ENCODE assay signal across 11 cellular contexts in the genomic region with DNA sequence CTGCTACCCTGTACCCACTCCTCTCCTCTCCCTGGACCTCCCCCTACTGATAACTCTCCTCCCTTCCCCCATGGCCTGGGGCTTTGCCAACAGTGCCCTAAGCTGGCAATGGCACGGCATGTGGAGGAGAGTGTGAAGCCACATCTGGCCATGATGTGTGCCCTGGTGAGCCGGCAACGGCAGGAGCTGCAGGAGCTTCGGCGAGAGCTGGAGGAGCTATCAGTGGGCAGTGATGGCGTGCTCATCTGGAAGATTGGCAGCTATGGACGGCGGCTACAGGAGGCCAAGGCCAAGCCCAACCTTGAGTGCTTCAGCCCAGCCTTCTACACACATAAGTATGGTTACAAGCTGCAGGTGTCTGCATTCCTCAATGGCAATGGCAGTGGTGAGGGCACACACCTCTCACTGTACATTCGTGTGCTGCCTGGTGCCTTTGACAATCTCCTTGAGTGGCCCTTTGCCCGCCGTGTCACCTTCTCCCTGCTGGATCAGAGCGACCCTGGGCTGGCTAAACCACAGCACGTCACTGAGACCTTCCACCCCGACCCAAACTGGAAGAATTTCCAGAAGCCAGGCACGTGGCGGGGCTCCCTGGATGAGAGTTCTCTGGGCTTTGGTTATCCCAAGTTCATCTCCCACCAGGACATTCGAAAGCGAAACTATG. TPM values are rescaled to one million over a fixed set of nuclear protein-coding genes. Genes with fewer than 3 reads are reported as not detected.
DNase-seq lines count a peak whose midpoint lies in the region; ATAC-seq and TF ChIP-seq lines count a peak whose summit lies in the region.
"Had no signal": no experiment of that assay in that cellular context is flagged by ENCODE, and none has a peak within 500 bp of the region (broad histone marks: within the 10 kb centered on the region; RNA-seq: fewer than 3 reads in every experiment).

No MANE protein-coding gene starts in this region.

- H3K36me3 Mint-ChIP-seq in activated CD4-positive, alpha-beta T cell treated with anti-CD3 and anti-CD28 coated beads, Interleukin-2, amount 10 ng/mL, durations not matched to agents 24 days and 14 days (ENCODE audit: low read depth), result peaks cover 60% of the 10 kb centered on the region
- peaks cover 45% of the 10 kb centered on the region for H3K36me3 Mint-ChIP-seq in activated naive CD8-positive, alpha-beta T cell treated with anti-CD3 and anti-CD28 coated beads, Interleukin-2, amount 50 U/mL, for 24 hours (ENCODE audit: low read depth)

- H3K4me1 ChIP-seq in lower lobe of right lung (peaks cover 72% of the 10 kb centered on the region), thymus (ENCODE audit: control insufficient read depth, insufficient read depth, low read length) (peaks cover 19% of the 10 kb centered on the region)

- no peak for TF ChIP-seq CTCF in lower lobe of right lung (IDR thresholded peaks at IDR 0.05)

- H3K27ac ChIP-seq in lower lobe of right lung (peak overlapping the region; percentile 94), thymus (ENCODE audit: low read depth) (peak overlapping the region; percentile 8)

- no peaks in the 10 kb centered on the region for H3K9me3 Mint-ChIP-seq in activated CD4-positive, alpha-beta T cell treated with anti-CD3 and anti-CD28 coated beads, Interleukin-2, amount 10 ng/mL, durations not matched to agents 24 days and 14 days
- H3K9me3 Mint-ChIP-seq in activated naive CD8-positive, alpha-beta T cell treated with anti-CD3 and anti-CD28 coated beads, Interleukin-2, amount 50 U/mL, for 24 hours, result no peaks in the 10 kb centered on the region

- ATAC-seq in activated naive CD8-positive, alpha-beta T cell treated with anti-CD3 and anti-CD28 coated beads, Interleukin-2, amount 50 U/mL, for 24 hours, result no peak
- no peak for ATAC-seq in lower lobe of right lung
- no peak for ATAC-seq in HG03432 (IDR thresholded peaks at IDR 0.05; ENCODE audit: unreplicated experiment)
- no peak for ATAC-seq in GM18870 (IDR thresholded peaks at IDR 0.05; ENCODE audit: unreplicated experiment)
- ATAC-seq in HG03095 (IDR thresholded peaks at IDR 0.05; ENCODE audit: unreplicated experiment), result no peak
- ATAC-seq: Right ventricle myocardium inferior had no signal

- H3K36me3 ChIP-seq in lower lobe of right lung (peaks cover 43% of the 10 kb centered on the region), thymus (ENCODE audit: control insufficient read depth, insufficient read depth) (peaks cover 31% of the 10 kb centered on the region)

- no peaks in the 10 kb centered on the region for H3K27me3 ChIP-seq in lower lobe of right lung (ENCODE audit: low read depth)
- H3K27me3 ChIP-seq in thymus (ENCODE audit: control insufficient read depth, insufficient read depth), result no peaks in the 10 kb centered on the region

- H3K9me3 ChIP-seq in lower lobe of right lung, result no peaks in the 10 kb centered on the region
- H3K9me3 ChIP-seq in thymus (ENCODE audit: control insufficient read depth), result no peaks in the 10 kb centered on the region

- H3K27me3 Mint-ChIP-seq in activated CD4-positive, alpha-beta T cell treated with anti-CD3 and anti-CD28 coated beads, Interleukin-2, amount 10 ng/mL, durations not matched to agents 24 days and 14 days, result no peaks in the 10 kb centered on the region
- no peaks in the 10 kb centered on the region for H3K27me3 Mint-ChIP-seq in activated naive CD8-positive, alpha-beta T cell treated with anti-CD3 and anti-CD28 coated beads, Interleukin-2, amount 50 U/mL, for 24 hours

- peak; percentile 66 for DNase-seq in activated CD4-positive, alpha-beta T cell treated with anti-CD3 and anti-CD28 coated beads, Interleukin-2, amount 10 ng/mL, durations not matched to agents 24 days and 14 days
- no peak for DNase-seq in activated CD4-positive, alpha-beta T cell treated with anti-CD3 and anti-CD28 coated beads for 1 hour
- no peak for DNase-seq in activated naive CD8-positive, alpha-beta T cell treated with anti-CD3 and anti-CD28 coated beads, Interleukin-2, amount 50 U/mL, for 24 hours
- DNase-seq in lower lobe of right lung, result no peak
- DNase-seq: NCI-H1417 treated with DMSO at 0.1 percent for 48 hours; stimulated activated CD4-positive, alpha-beta T cell treated with anti-CD3 and anti-CD28 coated beads, Interleukin-15, amount 100 ng/mL, for 24 hours had no signal

- H3K27ac Mint-ChIP-seq in activated CD4-positive, alpha-beta T cell treated with anti-CD3 and anti-CD28 coated beads, Interleukin-2, amount 10 ng/mL, durations not matched to agents 24 days and 14 days, result no peak overlapping the region
- H3K27ac Mint-ChIP-seq in activated naive CD8-positive, alpha-beta T cell treated with anti-CD3 and anti-CD28 coated beads, Interleukin-2, amount 50 U/mL, for 24 hours, result peak overlapping the region; percentile 65

- H3K4me3 ChIP-seq in lower lobe of right lung (no peak overlapping the region), thymus (ENCODE audit: low read length) (no peak overlapping the region)

- no peak overlapping the region for H3K4me3 Mint-ChIP-seq in activated CD4-positive, alpha-beta T cell treated with anti-CD3 and anti-CD28 coated beads, Interleukin-2, amount 10 ng/mL, durations not matched to agents 24 days and 14 days
- no peak overlapping the region for H3K4me3 Mint-ChIP-seq in activated naive CD8-positive, alpha-beta T cell treated with anti-CD3 and anti-CD28 coated beads, Interleukin-2, amount 50 U/mL, for 24 hours

- intact Hi-C loops in activated CD4-positive, alpha-beta T cell treated with anti-CD3 and anti-CD28 coated beads, Interleukin-2, amount 10 ng/mL, durations not matched to agents 24 days and 14 days (cut with micrococcal nuclease), result no loop called here
- intact Hi-C loops in lower lobe of right lung (cut with DNase I), result no loop called here

- peaks cover 23% of the 10 kb centered on the region for H3K4me1 Mint-ChIP-seq in activated CD4-positive, alpha-beta T cell treated with anti-CD3 and anti-CD28 coated beads, Interleukin-2, amount 10 ng/mL, durations not matched to agents 24 days and 14 days
- peaks cover 42% of the 10 kb centered on the region for H3K4me1 Mint-ChIP-seq in activated naive CD8-positive, alpha-beta T cell treated with anti-CD3 and anti-CD28 coated beads, Interleukin-2, amount 50 U/mL, for 24 hours

- 96% methylated on average over 18 of the region's 18 CpGs for WGBS in thymus

RNA-seq across cellular contexts. Expression of gene TRAF4, which starts 5.2 kb away (rescaled TPM):
- total RNA-seq in activated CD4-positive, alpha-beta T cell treated with anti-CD3 and anti-CD28 coated beads, Interleukin-2, amount 10 ng/mL, durations not matched to agents 24 days and 14 days, result 155 and 168 TPM in 2 replicates
- 52.8 TPM for total RNA-seq in lower lobe of right lung
- polyA plus RNA-seq in thymus, result 29.3 TPM

RNA-seq across cellular contexts. Expression of gene NEK8, which starts 20.4 kb away (rescaled TPM):
- total RNA-seq in activated CD4-positive, alpha-beta T cell treated with anti-CD3 and anti-CD28 coated beads, Interleukin-2, amount 10 ng/mL, durations not matched to agents 24 days and 14 days, result 5.5 and 6.1 TPM in 2 replicates
- 11.3 TPM for total RNA-seq in lower lobe of right lung
- polyA plus RNA-seq in thymus, result 5.1 TPM

RNA-seq across cellular contexts. Expression of gene TLCD1, which starts 23.0 kb away (rescaled TPM):
- total RNA-seq in activated CD4-positive, alpha-beta T cell treated with anti-CD3 and anti-CD28 coated beads, Interleukin-2, amount 10 ng/mL, durations not matched to agents 24 days and 14 days, result 12.5 and 16.8 TPM in 2 replicates
- total RNA-seq in lower lobe of right lung, result 19.8 TPM
- 9.2 TPM for polyA plus RNA-seq in thymus

RNA-seq across cellular contexts. Expression of gene RPL23A, which starts 29.2 kb away (rescaled TPM):
- 1,588 and 1,610 TPM in 2 replicates for total RNA-seq in activated CD4-positive, alpha-beta T cell treated with anti-CD3 and anti-CD28 coated beads, Interleukin-2, amount 10 ng/mL, durations not matched to agents 24 days and 14 days
- total RNA-seq in lower lobe of right lung, result 1,156 TPM
- 1,777 TPM for polyA plus RNA-seq in thymus

RNA-seq across cellular contexts. Expression of gene RAB34, which starts 31.3 kb away (rescaled TPM):
- 19.2 and 20.6 TPM in 2 replicates for total RNA-seq in activated CD4-positive, alpha-beta T cell treated with anti-CD3 and anti-CD28 coated beads, Interleukin-2, amount 10 ng/mL, durations not matched to agents 24 days and 14 days
- 62.3 TPM for total RNA-seq in lower lobe of right lung
- 81.9 TPM for polyA plus RNA-seq in thymus
